ENCODE assay signal across 10 cellular contexts in the genomic region with DNA sequence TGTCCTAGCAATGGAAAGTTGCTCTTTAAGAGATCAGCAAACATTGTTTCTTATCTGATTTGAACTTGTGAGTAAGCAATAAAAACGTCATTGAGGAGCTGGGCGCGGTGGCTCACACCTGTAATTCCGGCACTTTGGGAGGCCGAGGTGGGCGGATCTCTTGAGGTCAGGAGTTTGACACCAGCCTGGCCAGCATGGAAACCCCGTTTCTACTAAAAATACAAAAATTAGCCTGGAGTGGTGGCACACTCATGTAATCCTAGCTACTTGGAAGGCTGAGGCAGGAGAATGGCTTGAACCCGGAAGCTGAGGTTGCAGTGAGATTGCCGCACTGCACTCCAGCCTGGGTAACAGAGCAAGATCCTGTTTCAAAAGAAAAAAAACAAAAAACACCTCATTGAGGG. TPM values are rescaled to one million over a fixed set of nuclear protein-coding genes. Genes with fewer than 3 reads are reported as not detected.
DNase-seq lines count a peak whose midpoint lies in the region; ATAC-seq, FAIRE-seq and TF ChIP-seq lines count a peak whose summit lies in the region.
"Had no signal": no experiment of that assay in that cellular context is flagged by ENCODE, and none has a peak within 500 bp of the region (broad histone marks: within the 10 kb centered on the region; RNA-seq: fewer than 3 reads in every experiment).

No MANE protein-coding gene starts in this region.

- H3K9me3 ChIP-seq in K562 (replicated peaks; ENCODE audit: control insufficient read depth, insufficient read depth, low read depth, low read length) (no peaks in the 10 kb centered on the region), HAP-1 (peaks cover 4% of the 10 kb centered on the region; the same call in 1 of the 2 replicates)

- H3K27me3 Mint-ChIP-seq in activated CD8-positive, alpha-beta memory T cell treated with anti-CD3 and anti-CD28 coated beads, Interleukin-2, amount 10 ng/mL, durations not matched to agents 7 days and 5 days = peaks cover 4% of the 10 kb centered on the region
- peaks cover 9% of the 10 kb centered on the region for H3K27me3 Mint-ChIP-seq in activated CD4-positive, alpha-beta T cell treated with anti-CD3 and anti-CD28 coated beads, Interleukin-2, amount 10 ng/mL, durations not matched to agents 24 days and 14 days
- no peaks in the 10 kb centered on the region for H3K27me3 Mint-ChIP-seq in stimulated activated naive CD8-positive, alpha-beta T cell treated with anti-CD3 and anti-CD28 coated beads, Interleukin-15, amount 100 ng/mL, for 72 hours

- H3K36me3 ChIP-seq in K562 (ENCODE audit: control insufficient read depth, insufficient read depth, low read length) = no peaks in the 10 kb centered on the region
- no peaks in the 10 kb centered on the region for H3K36me3 ChIP-seq in HAP-1 (replicated peaks)

- no peaks in the 10 kb centered on the region for H3K4me1 ChIP-seq in K562 (replicated peaks in 1 of 2; ENCODE audit: control insufficient read depth in 2 of 2, insufficient read depth in 2 of 2, low read length in 2 of 2)
- no peaks in the 10 kb centered on the region for H3K4me1 ChIP-seq in HAP-1

- no peak overlapping the region for H3K9ac ChIP-seq in K562 (ENCODE audit: insufficient read depth in 1 of 2, low read depth in 2 of 2, low read length in 2 of 2)

- 21% methylated on average over 9 of the region's 9 CpGs for WGBS in K562 (ENCODE audit: insufficient coverage, low coverage, missing lambda C conversion rate)

- TF ChIP-seq POLR2A in K562 (conservative IDR thresholded peaks at IDR 0.05) = no peak

- in situ Hi-C loops in K562 (cut with MboI) = no loop called here
- in situ Hi-C loops in HAP-1 (cut with MboI; ENCODE audit: low sequenced_read_pairs) = no loop called here

- peak overlapping the region; percentile 55 for H3K4me3 Mint-ChIP-seq in activated CD8-positive, alpha-beta memory T cell treated with anti-CD3 and anti-CD28 coated beads, Interleukin-2, amount 10 ng/mL, durations not matched to agents 7 days and 5 days
- H3K4me3 Mint-ChIP-seq in activated CD4-positive, alpha-beta T cell treated with anti-CD3 and anti-CD28 coated beads, Interleukin-2, amount 10 ng/mL, durations not matched to agents 24 days and 14 days = peak overlapping the region; percentile 63
- peak overlapping the region; percentile 23 to 49 for H3K4me3 Mint-ChIP-seq in stimulated activated naive CD8-positive, alpha-beta T cell treated with anti-CD3 and anti-CD28 coated beads, Interleukin-15, amount 100 ng/mL, for 72 hours

- H4K20me1 ChIP-seq in K562 (replicated peaks; ENCODE audit: control insufficient read depth, insufficient read depth, low read length) = no peaks in the 10 kb centered on the region

- peak; percentile 84 for ATAC-seq in activated CD8-positive, alpha-beta memory T cell treated with anti-CD3 and anti-CD28 coated beads, Interleukin-2, amount 10 ng/mL, durations not matched to agents 7 days and 5 days
- ATAC-seq in K562 (peak; percentile 35; the same call in 1 of the 3 replicates), HG03095 (IDR thresholded peaks at IDR 0.05; ENCODE audit: unreplicated experiment) (no peak)
- ATAC-seq in stimulated activated naive CD8-positive, alpha-beta T cell treated with anti-CD3 and anti-CD28 coated beads, Interleukin-15, amount 100 ng/mL, for 72 hours = peak; percentile 76
- ATAC-seq: A549, foreskin keratinocyte had no signal

- no peak overlapping the region for H3K4me2 ChIP-seq in K562 (ENCODE audit: insufficient read depth, low read length)
- H3K4me2 ChIP-seq: A549 had no signal

- TF ChIP-seq EP300 in K562 (IDR thresholded peaks at IDR 0.05; ENCODE audit: low read length) = no peak

- peak; percentile 69 for DNase-seq in activated CD8-positive, alpha-beta memory T cell treated with anti-CD3 and anti-CD28 coated beads, Interleukin-2, amount 10 ng/mL, durations not matched to agents 7 days and 5 days
- no peak for DNase-seq in activated CD8-positive, alpha-beta memory T cell treated with anti-CD3 and anti-CD28 coated beads, Interleukin-2, amount 50 U/mL, for 48 hours
- DNase-seq in activated CD4-positive, alpha-beta T cell treated with anti-CD3 and anti-CD28 coated beads, Interleukin-2, amount 10 ng/mL, durations not matched to agents 24 days and 14 days = peak; percentile 81
- DNase-seq in K562 (ENCODE audit: extremely low read depth in 1 of 4, low spot score in 3 of 4) = no peak
- DNase-seq in stimulated activated naive CD8-positive, alpha-beta T cell treated with anti-CD3 and anti-CD28 coated beads, Interleukin-15, amount 100 ng/mL, for 72 hours = peak in 1 of 2 donors; percentile 38
- DNase-seq in posterior cingulate gyrus = no peak
- no peak for DNase-seq in HAP-1 (ENCODE audit: low spot score in 2 of 2)
- DNase-seq: foreskin keratinocyte had no signal

- H3K79me2 ChIP-seq in K562 (ENCODE audit: control insufficient read depth, insufficient read depth, low read length) = no peaks in the 10 kb centered on the region

- POLR2A ChIA-PET in K562 (lab: Yijun Ruan, JAX) = no interaction called here

- no peak overlapping the region for H3K4me3 ChIP-seq in K562
- no peak overlapping the region for H3K4me3 ChIP-seq in HAP-1
- H3K4me3 ChIP-seq: A549 had no signal

- no peaks in the 10 kb centered on the region for H3K9me1 ChIP-seq in K562 (ENCODE audit: control insufficient read depth, insufficient read depth, low read length)

- H3K36me3 Mint-ChIP-seq in activated CD8-positive, alpha-beta memory T cell treated with anti-CD3 and anti-CD28 coated beads, Interleukin-2, amount 10 ng/mL, durations not matched to agents 7 days and 5 days = no peaks in the 10 kb centered on the region
- no peaks in the 10 kb centered on the region for H3K36me3 Mint-ChIP-seq in activated CD4-positive, alpha-beta T cell treated with anti-CD3 and anti-CD28 coated beads, Interleukin-2, amount 10 ng/mL, durations not matched to agents 24 days and 14 days (ENCODE audit: low read depth)

- BruUV-seq in K562 (replicated peaks; lab: Mats Ljungman, UMichigan) = no TSS peak

- peaks cover 14% of the 10 kb centered on the region for H3K4me1 Mint-ChIP-seq in activated CD8-positive, alpha-beta memory T cell treated with anti-CD3 and anti-CD28 coated beads, Interleukin-2, amount 10 ng/mL, durations not matched to agents 7 days and 5 days
- H3K4me1 Mint-ChIP-seq in activated CD4-positive, alpha-beta T cell treated with anti-CD3 and anti-CD28 coated beads, Interleukin-2, amount 10 ng/mL, durations not matched to agents 24 days and 14 days = peaks cover 19% of the 10 kb centered on the region
- H3K4me1 Mint-ChIP-seq in stimulated activated naive CD8-positive, alpha-beta T cell treated with anti-CD3 and anti-CD28 coated beads, Interleukin-15, amount 100 ng/mL, for 72 hours = peaks cover 18% of the 10 kb centered on the region

- TF ChIP-seq RAD21 in K562 (CRISPR knock-in tag; conservative IDR thresholded peaks at IDR 0.05 in 1 of 2, IDR thresholded peaks at IDR 0.05 in 1 of 2) = no peak

- no peaks in the 10 kb centered on the region for H3K9me3 Mint-ChIP-seq in activated CD8-positive, alpha-beta memory T cell treated with anti-CD3 and anti-CD28 coated beads, Interleukin-2, amount 10 ng/mL, durations not matched to agents 7 days and 5 days (ENCODE audit: low read depth)
- H3K9me3 Mint-ChIP-seq in activated CD4-positive, alpha-beta T cell treated with anti-CD3 and anti-CD28 coated beads, Interleukin-2, amount 10 ng/mL, durations not matched to agents 24 days and 14 days = peaks cover 5% of the 10 kb centered on the region
- no peaks in the 10 kb centered on the region for H3K9me3 Mint-ChIP-seq in stimulated activated naive CD8-positive, alpha-beta T cell treated with anti-CD3 and anti-CD28 coated beads, Interleukin-15, amount 100 ng/mL, for 72 hours

- intact Hi-C loops in activated CD4-positive, alpha-beta T cell treated with anti-CD3 and anti-CD28 coated beads, Interleukin-2, amount 10 ng/mL, durations not matched to agents 24 days and 14 days (cut with micrococcal nuclease) = loop anchor here (1.0 kb wide), 1 partner anchor 10 kb away; no protein-coding TSS in a partner anchor
- intact Hi-C loops in K562 (cut with micrococcal nuclease) (no loop called here), posterior cingulate gyrus (cut with DNase I) (no loop called here)

- H3K27me3 ChIP-seq in K562 (ENCODE audit: control insufficient read depth in 2 of 2, insufficient read depth in 2 of 2, low read length in 2 of 2) = no peaks in the 10 kb centered on the region
- H3K27me3 ChIP-seq in HAP-1 (ENCODE audit: low read depth) = no peaks in the 10 kb centered on the region
- H3K27me3 ChIP-seq: foreskin keratinocyte had no signal

- no peak for TF ChIP-seq CTCF in K562 (IDR thresholded peaks at IDR 0.05 in 2 of 3, conservative IDR thresholded peaks at IDR 0.05 in 1 of 3; ENCODE audit: insufficient read depth in 2 of 3, low read depth in 1 of 3, low read length in 3 of 3)

- H3K27ac Mint-ChIP-seq in activated CD8-positive, alpha-beta memory T cell treated with anti-CD3 and anti-CD28 coated beads, Interleukin-2, amount 10 ng/mL, durations not matched to agents 7 days and 5 days = peak overlapping the region; percentile 74
- H3K27ac Mint-ChIP-seq in activated CD4-positive, alpha-beta T cell treated with anti-CD3 and anti-CD28 coated beads, Interleukin-2, amount 10 ng/mL, durations not matched to agents 24 days and 14 days = peak overlapping the region; percentile 40
- peak overlapping the region; percentile 69 to 76 for H3K27ac Mint-ChIP-seq in stimulated activated naive CD8-positive, alpha-beta T cell treated with anti-CD3 and anti-CD28 coated beads, Interleukin-15, amount 100 ng/mL, for 72 hours

- CTCF ChIA-PET in activated CD8-positive, alpha-beta memory T cell treated with anti-CD3 and anti-CD28 coated beads, Interleukin-2, amount 10 ng/mL, durations not matched to agents 7 days and 5 days (lab: Charles Lee) = interaction anchor here (0.7 to 1.9 kb wide), 5 partner anchors 10 to 148 kb away, joined by 3 to 12 read pairs (median 3); no protein-coding TSS in a partner anchor
- CTCF ChIA-PET in K562 (lab: Yijun Ruan, JAX; ENCODE audit: low intra/inter-chr PET ratio) = no interaction called here

- FAIRE-seq in K562 (lab: Jason Lieb, UNC) = no peak
- FAIRE-seq: A549 had no signal

- H3K27ac ChIP-seq in K562 (ENCODE audit: extremely low read depth, low read depth, low read length) = no peak overlapping the region
- H3K27ac ChIP-seq: A549, foreskin keratinocyte had no signal

- peak overlapping the region; percentile 34 for H2AFZ ChIP-seq in K562 (ENCODE audit: low read depth, low read length)

RNA-seq across cellular contexts. Expression of a gene that starts 11.2 kb away (rescaled TPM):
- 10 to 100 TPM; 23.3 to 44.2 TPM for total RNA-seq in activated CD8-positive, alpha-beta memory T cell treated with anti-CD3 and anti-CD28 coated beads, Interleukin-2, amount 10 ng/mL, durations not matched to agents 7 days and 5 days
- 41.2 and 41.4 TPM in 2 replicates for total RNA-seq in activated CD4-positive, alpha-beta T cell treated with anti-CD3 and anti-CD28 coated beads, Interleukin-2, amount 10 ng/mL, durations not matched to agents 24 days and 14 days
- total RNA-seq in K562 (2011; cell fraction: chromatin; rRNA removed; ENCODE audit: low replicate concordance) = not detected in 2 replicates
- not detected in 2 replicates for total RNA-seq in K562 (2011; cell fraction: nucleolus; rRNA removed)
- not detected in 2 replicates for total RNA-seq in K562 (2011; cell fraction: nucleoplasm; rRNA removed)
- total RNA-seq in K562 (2014; rRNA removed) (not detected in 2 replicates), K562 (2014; rRNA removed; fragmentation: Illumina TruSeq; extraction: Trizol) (not detected in 2 replicates), K562 (2015; rRNA removed; fragmentation: Illumina TruSeq; extraction: Trizol) (0.30 and 0.51 TPM in 2 replicates), K562 (2021) (0.27 and 0.58 TPM in 2 replicates)
- polyA plus RNA-seq in K562 (2011; rRNA removed) (0.07 TPM in 1 of 2 replicates, not detected in the other), K562 (2014; fragmentation: Illumina TruSeq; extraction: Trizol) (not detected in 2 replicates), K562 (2014; fragmentation: Nextera tagmentation; extraction: Ambion mirVana) (not detected), K562 (2014; rRNA removed) (0.05 TPM in 1 of 2 replicates, not detected in the other)
- polyA plus RNA-seq in K562 (2011; cell fraction: cytosol; rRNA removed) = not detected in 2 replicates
- not detected in 2 replicates for polyA plus RNA-seq in K562 (2011; cell fraction: nucleus; rRNA removed)
- polyA plus RNA-seq in K562 (2012) = 0.10 TPM in 1 of 2 replicates, not detected in the other
- polyA minus RNA-seq in K562 (2011; rRNA and poly(A)+ RNA removed) = not detected in 2 replicates
- not detected in 2 replicates for polyA minus RNA-seq in K562 (2011; cell fraction: cytosol; rRNA and poly(A)+ RNA removed)
- polyA minus RNA-seq in K562 (2011; cell fraction: nucleus; rRNA and poly(A)+ RNA removed) = not detected in 2 replicates

Comparison
In these comparisons a context has a peak if more than half of its experiments do, and no peak if none do; other contexts are left out.
1. DNase-seq: peak in activated CD8-positive, alpha-beta memory T cell treated with anti-CD3 and anti-CD28 coated beads, Interleukin-2, amount 10 ng/mL, durations not matched to agents 7 days and 5 days (single experiment) and activated CD4-positive, alpha-beta T cell treated with anti-CD3 and anti-CD28 coated beads, Interleukin-2, amount 10 ng/mL, durations not matched to agents 24 days and 14 days (single experiment); none in activated CD8-positive, alpha-beta memory T cell treated with anti-CD3 and anti-CD28 coated beads, Interleukin-2, amount 50 U/mL, for 48 hours (single experiment), K562 (0 of 4), posterior cingulate gyrus (0 of 10) and HAP-1 (0 of 2).
2. RNA of a gene that starts 11.2 kb away (total RNA-seq): 23.3 to 44.2 TPM in activated CD8-positive, alpha-beta memory T cell treated with anti-CD3 and anti-CD28 coated beads, Interleukin-2, amount 10 ng/mL, durations not matched to agents 7 days and 5 days and 41.2 to 41.4 TPM in activated CD4-positive, alpha-beta T cell treated with anti-CD3 and anti-CD28 coated beads, Interleukin-2, amount 10 ng/mL, durations not matched to agents 24 days and 14 days; 0.27 to 0.58 TPM in K562; every median in the first group is over 10 times any median in the second.
3. Peak in every context shown above with its lines, with median percentiles within 50 percentile points of each other: H3K27ac Mint-ChIP-seq and H3K4me3 Mint-ChIP-seq.